Comparison of ENCODE assay signal across 2 cellular contexts in genomic region chr12:23221066-23221465, GRCh38.
TF ChIP-seq lines count a peak whose summit lies in the region.

No MANE protein-coding gene starts in this region.

TF ChIP-seq in GM23338, 12 proteins besides CTCF, POLR2A, EP300 and RAD21 (continued from another document):
- TF ChIP-seq NANOG (IDR thresholded peaks at IDR 0.05; ENCODE audit: borderline replicate concordance) (no peak), ZNF114 (CRISPR knock-in tag; IDR thresholded peaks at IDR 0.05) (no peak), STAT1 (IDR thresholded peaks at IDR 0.05; ENCODE audit: unreplicated experiment) (no peak), REST (IDR thresholded peaks at IDR 0.05; ENCODE audit: unreplicated experiment) (no peak), EZH2phosphoT487 (IDR thresholded peaks at IDR 0.05; ENCODE audit: unreplicated experiment) (no peak), ZNF462 (CRISPR knock-in tag; IDR thresholded peaks at IDR 0.05) (no peak), POLR2AphosphoS5 (IDR thresholded peaks at IDR 0.05; ENCODE audit: low read depth) (no peak), CREB1 (CRISPR knock-in tag; IDR thresholded peaks at IDR 0.05; ENCODE audit: low read depth) (no peak), ZNF331 (CRISPR knock-in tag; IDR thresholded peaks at IDR 0.05; ENCODE audit: low read depth) (no peak)

TF ChIP-seq in H1, 55 proteins besides CTCF, POLR2A, EP300 and RAD21 (continued from another document):
- no peak for TF ChIP-seq GTF2F1 (IDR thresholded peaks at IDR 0.05; ENCODE audit: borderline replicate concordance, low read depth, low read length)
TF ChIP-seq in H1: peak in this region for 0.
